1 cellular context compared by ENCODE assay signal in genomic region chr21:43775795-43776430, GRCh38.
A peak's percentile ranks its signal among the peaks of the same experiment; 100 is the strongest.
TF ChIP-seq lines count a peak whose summit lies in the region.

CSTB (minus strand) TSS chr21:43776308; CDS start chr21:43776269, 39 bp downstream.

TF ChIP-seq in WTC11, 78 proteins besides CTCF, POLR2A, EP300 and RAD21 (continued from another document and continues in another):
- no peak for TF ChIP-seq ZSCAN18 (CRISPR knock-in tag; IDR thresholded peaks at IDR 0.05)
- TF ChIP-seq ZNF416 (CRISPR knock-in tag; IDR thresholded peaks at IDR 0.05), result no peak
- TF ChIP-seq ZNF263 (CRISPR knock-in tag; IDR thresholded peaks at IDR 0.05; ENCODE audit: low read depth), result 0 out of 2 replicates have a peak, but pooled peaks have one; percentile 9
- no peak for TF ChIP-seq TCF7 (CRISPR knock-in tag; IDR thresholded peaks at IDR 0.05; ENCODE audit: low read depth)
- no peak for TF ChIP-seq OVOL2 (CRISPR knock-in tag; IDR thresholded peaks at IDR 0.05; ENCODE audit: borderline replicate concordance)
- TF ChIP-seq NFE2L1 (CRISPR knock-in tag; IDR thresholded peaks at IDR 0.05), result peak; percentile 57; the same call in 1 of the 2 replicates
- no peak for TF ChIP-seq NR3C1 (CRISPR knock-in tag; conservative IDR thresholded peaks at IDR 0.05; ENCODE audit: low read depth)
- peak; percentile 72; the same call in 1 of the 2 replicates for TF ChIP-seq E2F5 (CRISPR knock-in tag; IDR thresholded peaks at IDR 0.05)
- TF ChIP-seq ZNF317 (CRISPR knock-in tag; IDR thresholded peaks at IDR 0.05; ENCODE audit: borderline replicate concordance, low read depth), result peak; percentile 57; the same call in 1 of the 2 replicates
- TF ChIP-seq GRHL2 (CRISPR knock-in tag; IDR thresholded peaks at IDR 0.05; ENCODE audit: insufficient replicate concordance, severe bottlenecking), result no peak
- no peak for TF ChIP-seq ZNF512 (CRISPR knock-in tag; IDR thresholded peaks at IDR 0.05; ENCODE audit: borderline replicate concordance)
- no peak for TF ChIP-seq MXD4 (CRISPR knock-in tag; IDR thresholded peaks at IDR 0.05; ENCODE audit: borderline replicate concordance)
- no peak for TF ChIP-seq CREB1 (CRISPR knock-in tag; IDR thresholded peaks at IDR 0.05)
- peak; percentile 28; the same call in 1 of the 2 replicates for TF ChIP-seq ZNF121 (CRISPR knock-in tag; IDR thresholded peaks at IDR 0.05)
- TF ChIP-seq MAX (CRISPR knock-in tag; IDR thresholded peaks at IDR 0.05), result peak; percentile 29; the same call in 1 of the 2 replicates
- peak; percentile 72; the same call in 1 of the 2 replicates for TF ChIP-seq MYBL2 (CRISPR knock-in tag; IDR thresholded peaks at IDR 0.05)
- peak; percentile 19; the same call in 1 of the 2 replicates for TF ChIP-seq ESRRA (CRISPR knock-in tag; IDR thresholded peaks at IDR 0.05; ENCODE audit: borderline replicate concordance)
- no peak for TF ChIP-seq NR1H2 (CRISPR knock-in tag; IDR thresholded peaks at IDR 0.05)
- TF ChIP-seq USF1 (CRISPR knock-in tag; IDR thresholded peaks at IDR 0.05), result peak; percentile 97
- peak; percentile 97; the same call in 1 of the 2 replicates for TF ChIP-seq HMGXB4 (CRISPR knock-in tag; IDR thresholded peaks at IDR 0.05)
- peak; percentile 93 for TF ChIP-seq ZNF423 (CRISPR knock-in tag; IDR thresholded peaks at IDR 0.05)
- peak; percentile 41; the same call in 1 of the 2 replicates for TF ChIP-seq FOXP4 (CRISPR knock-in tag; IDR thresholded peaks at IDR 0.05)
- no peak for TF ChIP-seq PRDM15 (CRISPR knock-in tag; IDR thresholded peaks at IDR 0.05)
- TF ChIP-seq FOXK1 (CRISPR knock-in tag; IDR thresholded peaks at IDR 0.05), result peak; percentile 82
- 0 out of 2 replicates have a peak, but pooled peaks have one; percentile 55 for TF ChIP-seq ELF4 (CRISPR knock-in tag; IDR thresholded peaks at IDR 0.05; ENCODE audit: low read depth)
- peak; percentile 76; the same call in 1 of the 2 replicates for TF ChIP-seq TP53 (CRISPR knock-in tag; IDR thresholded peaks at IDR 0.05)
- no peak for TF ChIP-seq ZNF532 (CRISPR knock-in tag; IDR thresholded peaks at IDR 0.05; ENCODE audit: borderline replicate concordance)
- TF ChIP-seq EMX1 (CRISPR knock-in tag; IDR thresholded peaks at IDR 0.05), result no peak
- no peak for TF ChIP-seq FOXJ3 (CRISPR knock-in tag; IDR thresholded peaks at IDR 0.05; ENCODE audit: borderline replicate concordance)
- no peak for TF ChIP-seq IRF2 (CRISPR knock-in tag; IDR thresholded peaks at IDR 0.05; ENCODE audit: borderline replicate concordance, low read depth)
- TF ChIP-seq PRRX2 (CRISPR knock-in tag; IDR thresholded peaks at IDR 0.05), result no peak
- TF ChIP-seq USF2 (CRISPR knock-in tag; IDR thresholded peaks at IDR 0.05), result peak; percentile 98
- no peak for TF ChIP-seq ATF6 (CRISPR knock-in tag; IDR thresholded peaks at IDR 0.05)
- no peak for TF ChIP-seq SOX15 (CRISPR knock-in tag; IDR thresholded peaks at IDR 0.05)
- no peak for TF ChIP-seq KAT7 (CRISPR knock-in tag; IDR thresholded peaks at IDR 0.05; ENCODE audit: borderline replicate concordance)
- no peak for TF ChIP-seq SMAD3 (CRISPR knock-in tag; IDR thresholded peaks at IDR 0.05; ENCODE audit: borderline replicate concordance)
- TF ChIP-seq ZMAT4 (CRISPR knock-in tag; IDR thresholded peaks at IDR 0.05), result no peak
